Comparison of ENCODE assay signal across 1 cellular context in the genomic region with DNA sequence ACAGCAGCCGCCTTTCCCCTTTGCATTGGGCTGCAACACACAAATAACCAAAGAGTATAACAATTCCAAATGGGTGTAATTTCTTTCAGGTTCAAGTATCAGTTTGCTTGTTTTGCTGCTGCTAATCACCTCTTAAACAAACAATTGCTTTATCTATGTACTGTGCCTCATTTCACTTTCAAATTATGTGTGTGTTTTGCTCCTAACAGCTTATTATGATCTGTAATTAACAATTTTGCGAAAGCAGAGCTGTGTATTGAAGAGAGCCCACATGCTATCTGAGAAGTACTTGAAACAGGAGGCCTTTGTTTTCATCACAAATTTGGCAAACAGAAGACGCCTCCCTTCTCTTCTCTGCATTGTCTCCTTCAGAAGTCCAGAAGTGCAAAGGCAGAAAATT.
A peak's percentile ranks its signal among the peaks of the same experiment; 100 is the strongest.
TF ChIP-seq lines count a peak whose summit lies in the region.

No MANE protein-coding gene starts in this region.

TF ChIP-seq in HEK293, 187 proteins besides CTCF, POLR2A, EP300 and RAD21 (continued from another document):
- TF ChIP-seq, protein P1, sequence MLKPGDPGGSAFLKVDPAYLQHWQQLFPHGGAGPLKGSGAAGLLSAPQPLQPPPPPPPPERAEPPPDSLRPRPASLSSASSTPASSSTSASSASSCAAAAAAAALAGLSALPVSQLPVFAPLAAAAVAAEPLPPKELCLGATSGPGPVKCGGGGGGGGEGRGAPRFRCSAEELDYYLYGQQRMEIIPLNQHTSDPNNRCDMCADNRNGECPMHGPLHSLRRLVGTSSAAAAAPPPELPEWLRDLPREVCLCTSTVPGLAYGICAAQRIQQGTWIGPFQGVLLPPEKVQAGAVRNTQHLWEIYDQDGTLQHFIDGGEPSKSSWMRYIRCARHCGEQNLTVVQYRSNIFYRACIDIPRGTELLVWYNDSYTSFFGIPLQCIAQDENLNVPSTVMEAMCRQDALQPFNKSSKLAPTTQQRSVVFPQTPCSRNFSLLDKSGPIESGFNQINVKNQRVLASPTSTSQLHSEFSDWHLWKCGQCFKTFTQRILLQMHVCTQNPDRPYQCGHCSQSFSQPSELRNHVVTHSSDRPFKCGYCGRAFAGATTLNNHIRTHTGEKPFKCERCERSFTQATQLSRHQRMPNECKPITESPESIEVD (tag by site-specific recombination; IDR thresholded peaks at IDR 0.05): peak; percentile 11; the same call in 1 of the 2 replicates
